18 cellular contexts compared by ENCODE assay signal in the genomic region with DNA sequence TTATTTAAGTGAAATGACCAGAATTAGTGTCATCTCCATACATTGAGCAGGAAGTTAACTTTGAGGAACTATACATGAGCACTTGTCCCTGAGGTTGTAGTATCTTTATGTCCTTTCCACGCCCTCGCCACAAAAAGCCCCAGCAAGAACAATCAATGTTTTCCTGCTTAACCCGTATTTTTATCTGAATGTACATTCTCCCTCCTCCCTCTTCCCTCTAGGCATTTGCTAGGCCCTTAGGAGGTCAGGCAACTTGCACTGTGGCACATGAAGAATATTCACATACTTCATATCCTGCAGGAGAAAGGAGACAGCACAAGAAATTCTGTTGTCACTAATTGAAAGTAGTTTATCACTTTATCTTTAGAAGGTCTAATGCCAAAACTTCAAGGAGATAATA. TPM values are rescaled to one million over a fixed set of nuclear protein-coding genes. Genes with fewer than 3 reads are reported as not detected.
DNase-seq lines count a peak whose midpoint lies in the region; ATAC-seq, FAIRE-seq and TF ChIP-seq lines count a peak whose summit lies in the region.
"Had no signal": no experiment of that assay in that cellular context is flagged by ENCODE, and none has a peak within 500 bp of the region (broad histone marks: within the 10 kb centered on the region; RNA-seq: fewer than 3 reads in every experiment).

No MANE protein-coding gene starts in this region.

- no peak overlapping the region for H2AFZ ChIP-seq in HepG2 (ENCODE audit: low read length)

- TF ChIP-seq RAD21 in HepG2 (CRISPR knock-in tag; IDR thresholded peaks at IDR 0.05), result no peak

- H3K9me3 Mint-ChIP-seq in CD14-positive monocyte, result no peaks in the 10 kb centered on the region
- H3K9me3 Mint-ChIP-seq: natural killer cell treated with Interleukin-12 subunit alpha and Interleukin-12 subunit beta and Interleukin-15 and Interleukin-18, amount 100 ng/mL, for 72 hours; stimulated activated naive CD8-positive, alpha-beta T cell treated with anti-CD3 and anti-CD28 coated beads, Interleukin-15, Interleukin-2, amounts not matched to agents 100 ng/mL and 50 ng/mL, for 24 hours had no signal

- H3K27ac Mint-ChIP-seq in CD14-positive monocyte, result peak overlapping the region in 1 of 7 donors; percentile 27
- H3K27ac Mint-ChIP-seq: natural killer cell treated with Interleukin-12 subunit alpha and Interleukin-12 subunit beta and Interleukin-15 and Interleukin-18, amount 100 ng/mL, for 72 hours; stimulated activated naive CD8-positive, alpha-beta T cell treated with anti-CD3 and anti-CD28 coated beads, Interleukin-15, Interleukin-2, amounts not matched to agents 100 ng/mL and 50 ng/mL, for 24 hours had no signal

- no TSS peak for BruUV-seq in HepG2 (replicated peaks; lab: Mats Ljungman, UMichigan)

- DNase-seq in CD14-positive monocyte (ENCODE audit: low spot score), result no peak
- DNase-seq in NB4 (ENCODE audit: low read depth), result peak; percentile 75
- no peak for DNase-seq in brain microvascular endothelial cell
- no peak for DNase-seq in NCI-H146 (lab: John Stamatoyannopoulos, UW)
- no peak for DNase-seq in HepG2 (ENCODE audit: low spot score)
- DNase-seq in NCI-H2081 treated with DMSO at 0.1 percent for 48 hours (lab: John Stamatoyannopoulos, UW), result no peak
- no peak for DNase-seq in medulla oblongata (ENCODE audit: extremely low spot score)
- DNase-seq: activated CD4-positive, alpha-beta T cell treated with anti-CD3 and anti-CD28 coated beads for 1 hour; activated CD8-positive, alpha-beta memory T cell treated with anti-CD3 and anti-CD28 coated beads, Interleukin-2, amount 50 U/mL, for 4 hours; activated naive CD4-positive, alpha-beta T cell treated with Interleukin-2 at 50 U/mL for 16 hours; left ventricle myocardium inferior; NCI-H1436 treated with DMSO at 0.1 percent for 48 hours; T-helper 1 cell had no signal

- no peaks in the 10 kb centered on the region for H3K79me2 ChIP-seq in HepG2 (ENCODE audit: insufficient read depth, low read length)

- H3K4me1 Mint-ChIP-seq in CD14-positive monocyte, result peaks cover 21% of the 10 kb centered on the region

- H3K9me3 ChIP-seq in mesodermal cell (ENCODE audit: control insufficient read depth, low read length), result no peaks in the 10 kb centered on the region
- H3K9me3 ChIP-seq in HepG2 (ENCODE audit: low read length), result no peaks in the 10 kb centered on the region
- H3K9me3 ChIP-seq: left ventricle myocardium inferior had no signal

- H3K4me3 Mint-ChIP-seq in CD14-positive monocyte, result peak overlapping the region; percentile 61 to 83
- H3K4me3 Mint-ChIP-seq: natural killer cell treated with Interleukin-12 subunit alpha and Interleukin-12 subunit beta and Interleukin-15 and Interleukin-18, amount 100 ng/mL, for 72 hours; stimulated activated naive CD8-positive, alpha-beta T cell treated with anti-CD3 and anti-CD28 coated beads, Interleukin-15, Interleukin-2, amounts not matched to agents 100 ng/mL and 50 ng/mL, for 24 hours had no signal

- H3K27me3 Mint-ChIP-seq in CD14-positive monocyte (ENCODE audit: low read depth in 3 of 3), result peaks cover 1 to 2% (median 2%) of the 10 kb centered on the region in 3 donors
- H3K27me3 Mint-ChIP-seq: natural killer cell treated with Interleukin-12 subunit alpha and Interleukin-12 subunit beta and Interleukin-15 and Interleukin-18, amount 100 ng/mL, for 72 hours; stimulated activated naive CD8-positive, alpha-beta T cell treated with anti-CD3 and anti-CD28 coated beads, Interleukin-15, Interleukin-2, amounts not matched to agents 100 ng/mL and 50 ng/mL, for 24 hours had no signal

- no peaks in the 10 kb centered on the region for H3K27me3 ChIP-seq in brain microvascular endothelial cell (replicated peaks)
- no peaks in the 10 kb centered on the region for H3K27me3 ChIP-seq in HepG2 (ENCODE audit: control insufficient read depth in 1 of 2, insufficient read depth in 2 of 2, low read length in 2 of 2)
- H3K27me3 ChIP-seq: dorsolateral prefrontal cortex had no signal

- H3K4me1 ChIP-seq in mesodermal cell (ENCODE audit: control insufficient read depth, insufficient read depth, low read length, poor library complexity, severe bottlenecking) (peaks cover 49% of the 10 kb centered on the region), HepG2 (ENCODE audit: insufficient read depth, low read length) (peaks cover 59% of the 10 kb centered on the region)

- H3K4me3 ChIP-seq in NB4 (ENCODE audit: low read depth, low read length) (no peak overlapping the region), brain microvascular endothelial cell (ENCODE audit: low read depth, low read length) (no peak overlapping the region), mesodermal cell (ENCODE audit: extremely low read depth, insufficient read depth, low read length, poor library complexity, severe bottlenecking) (no peak overlapping the region), HepG2 (replicated peaks in 1 of 3; ENCODE audit: insufficient read depth in 1 of 3, low read depth in 2 of 3, low read length in 3 of 3) (no peak overlapping the region)
- H3K4me3 ChIP-seq: dorsolateral prefrontal cortex, left ventricle myocardium inferior had no signal

- TF ChIP-seq CTCF in CD14-positive monocyte (IDR thresholded peaks at IDR 0.05) (no peak), NB4 (IDR thresholded peaks at IDR 0.05; ENCODE audit: low read depth, low read length) (no peak), brain microvascular endothelial cell (IDR thresholded peaks at IDR 0.05; ENCODE audit: low read depth, low read length, missing control alignments) (no peak), HepG2 (CRISPR knock-in tag; IDR thresholded peaks at IDR 0.05) (no peak)

- intact Hi-C loops in CD14-positive monocyte (cut with micrococcal nuclease), result no loop called here
- intact Hi-C loops in HepG2 (cut with micrococcal nuclease; ENCODE audit: unreplicated experiment), result no loop called here

- no peaks in the 10 kb centered on the region for H4K20me1 ChIP-seq in HepG2 (ENCODE audit: insufficient read depth, low read length)

- TF ChIP-seq POLR2A in NB4 (IDR thresholded peaks at IDR 0.05; ENCODE audit: extremely low read depth, insufficient read length) (no peak), HepG2 (IDR thresholded peaks at IDR 0.05; ENCODE audit: insufficient read depth in 1 of 2, low read depth in 2 of 2, low read length in 2 of 2) (no peak)

- POLR2A ChIA-PET in HepG2 (lab: Yijun Ruan, JAX), result interaction anchor here (17.8 kb wide), 1 partner anchor 15 kb away, joined by 430 read pairs; a partner anchor contains a TSS

- in situ Hi-C loops in brain microvascular endothelial cell (cut with HindIII; ENCODE audit: low pct_ligation_motif_present, low sequenced_read_pairs), result loop anchor here (25.0 kb wide), 1 partner anchor 92 kb away; no protein-coding TSS in a partner anchor
- in situ Hi-C loops in HepG2 (cut with HindIII; ENCODE audit: extremely low pct_ligation_motif_present, low pct_unique_long_range_greater_than_20kb), result no loop called here

- FAIRE-seq in HepG2 (lab: Jason Lieb, UNC), result no peak

- CTCF ChIA-PET in HepG2 (lab: Yijun Ruan, JAX; ENCODE audit: low intra/inter-chr PET ratio, low total read pairs), result no interaction called here

- TF ChIP-seq EP300 in HepG2 (IDR thresholded peaks at IDR 0.05; ENCODE audit: low read depth in 2 of 2, low read length in 2 of 2) (no peak), HepG2 (CRISPR knock-in tag; IDR thresholded peaks at IDR 0.05; ENCODE audit: borderline replicate concordance) (no peak)

- peak overlapping the region; percentile 66 for H3K27ac ChIP-seq in brain microvascular endothelial cell
- peak overlapping the region; percentile 73 for H3K27ac ChIP-seq in mesodermal cell (ENCODE audit: low read depth, low read length, severe bottlenecking)
- no peak overlapping the region for H3K27ac ChIP-seq in HepG2 (ENCODE audit: extremely low read length, insufficient read depth, low read length)
- H3K27ac ChIP-seq: KMS-11, left ventricle myocardium inferior had no signal

- H3K4me2 ChIP-seq in HepG2 (ENCODE audit: low read depth, low read length), result no peak overlapping the region
- H3K4me2 ChIP-seq: KMS-11 had no signal

- WGBS in mesodermal cell (ENCODE audit: insufficient coverage in 2 of 2), 2 experiments, result 75 to 96% methylated on average over 3 of the region's 3 CpGs
- WGBS in HepG2 (ENCODE audit: low lambda C conversion rate), result 90% methylated on average over 3 of the region's 3 CpGs

- H3K36me3 Mint-ChIP-seq in CD14-positive monocyte, result peaks cover 0 to 3% of the 10 kb centered on the region in 2 donors
- H3K36me3 Mint-ChIP-seq: natural killer cell treated with Interleukin-12 subunit alpha and Interleukin-12 subunit beta and Interleukin-15 and Interleukin-18, amount 100 ng/mL, for 72 hours had no signal

- no peak overlapping the region for H3K9ac ChIP-seq in HepG2 (ENCODE audit: insufficient read depth, low read depth, low read length)
- H3K9ac ChIP-seq: KMS-11 had no signal

- ATAC-seq in HepG2, result no peak
- ATAC-seq: natural killer cell treated with Interleukin-12 subunit alpha and Interleukin-12 subunit beta and Interleukin-15 and Interleukin-18, amount 100 ng/mL, for 72 hours had no signal

- H3K36me3 ChIP-seq in brain microvascular endothelial cell (replicated peaks) (no peaks in the 10 kb centered on the region), mesodermal cell (ENCODE audit: control insufficient read depth, insufficient read depth, low read length) (no peaks in the 10 kb centered on the region), HepG2 (replicated peaks in 1 of 2; ENCODE audit: control insufficient read depth in 1 of 2, insufficient read depth in 2 of 2, low read length in 2 of 2) (no peaks in the 10 kb centered on the region)
- H3K36me3 ChIP-seq: left ventricle myocardium inferior had no signal

RNA-seq across cellular contexts. Expression of a gene that starts 18.1 kb away (rescaled TPM):
- polyA plus RNA-seq in CD14-positive monocyte (100 to 1,000 TPM; 653 to 880 TPM), HepG2 (2011; rRNA removed) (161 and 175 TPM in 2 replicates)
- polyA plus RNA-seq in mesodermal cell (2013, experiment 1 of 2), result 378 TPM
- 304 TPM for polyA plus RNA-seq in mesodermal cell (2013, experiment 2 of 2)
- 37.0 and 40.9 TPM in 2 replicates for total RNA-seq in HepG2 (2016; rRNA removed; fragmentation: Illumina TruSeq; extraction: Trizol)
- total RNA-seq in HepG2 (2016; cell fraction: cytosol; rRNA removed; fragmentation: Illumina TruSeq; extraction: Trizol; ENCODE audit: low read depth), result 4.4 and 4.7 TPM in 2 replicates
- total RNA-seq in HepG2 (2016; cell fraction: insoluble cytoplasmic fraction; rRNA removed; fragmentation: Illumina TruSeq; extraction: Trizol), result 36.2 and 41.6 TPM in 2 replicates
- total RNA-seq in HepG2 (2016; cell fraction: membrane; rRNA removed; fragmentation: Illumina TruSeq; extraction: Trizol), result 13.7 and 14.2 TPM in 2 replicates
- 52.5 and 56.1 TPM in 2 replicates for total RNA-seq in HepG2 (2016; cell fraction: nucleus; rRNA removed; fragmentation: Illumina TruSeq; extraction: Trizol)
- 140 and 159 TPM in 2 replicates for polyA plus RNA-seq in HepG2 (2011; cell fraction: cytosol; rRNA removed)
- polyA plus RNA-seq in HepG2 (2011; cell fraction: nucleus; rRNA removed), result 198 and 204 TPM in 2 replicates
- 101 and 134 TPM in 2 replicates for polyA plus RNA-seq in HepG2 (2012)
- 1.2 and 1.4 TPM in 2 replicates for polyA plus RNA-seq in HepG2 (2016; cell fraction: cytosol; fragmentation: Illumina TruSeq; extraction: Trizol; ENCODE audit: low read depth)
- polyA plus RNA-seq in HepG2 (2016; cell fraction: insoluble cytoplasmic fraction; fragmentation: Illumina TruSeq; extraction: Trizol; ENCODE audit: low read depth), result 31.8 and 35.1 TPM in 2 replicates
- 4.5 and 5.5 TPM in 2 replicates for polyA plus RNA-seq in HepG2 (2016; cell fraction: membrane; fragmentation: Illumina TruSeq; extraction: Trizol; ENCODE audit: low read depth)
- polyA plus RNA-seq in HepG2 (2016; cell fraction: nucleus; fragmentation: Illumina TruSeq; extraction: Trizol; ENCODE audit: insufficient read depth, low read depth), result 62.5 and 77.8 TPM in 2 replicates
- polyA minus RNA-seq in HepG2 (2011; rRNA and poly(A)+ RNA removed; ENCODE audit: low replicate concordance), result 3.5 and 736 TPM in 2 replicates
- 161 and 182 TPM in 2 replicates for polyA minus RNA-seq in HepG2 (2011; cell fraction: cytosol; rRNA and poly(A)+ RNA removed)
- 194 and 220 TPM in 2 replicates for polyA minus RNA-seq in HepG2 (2011; cell fraction: nucleus; rRNA and poly(A)+ RNA removed)
